ENCODE assay signal across 15 cellular contexts in the genomic region with DNA sequence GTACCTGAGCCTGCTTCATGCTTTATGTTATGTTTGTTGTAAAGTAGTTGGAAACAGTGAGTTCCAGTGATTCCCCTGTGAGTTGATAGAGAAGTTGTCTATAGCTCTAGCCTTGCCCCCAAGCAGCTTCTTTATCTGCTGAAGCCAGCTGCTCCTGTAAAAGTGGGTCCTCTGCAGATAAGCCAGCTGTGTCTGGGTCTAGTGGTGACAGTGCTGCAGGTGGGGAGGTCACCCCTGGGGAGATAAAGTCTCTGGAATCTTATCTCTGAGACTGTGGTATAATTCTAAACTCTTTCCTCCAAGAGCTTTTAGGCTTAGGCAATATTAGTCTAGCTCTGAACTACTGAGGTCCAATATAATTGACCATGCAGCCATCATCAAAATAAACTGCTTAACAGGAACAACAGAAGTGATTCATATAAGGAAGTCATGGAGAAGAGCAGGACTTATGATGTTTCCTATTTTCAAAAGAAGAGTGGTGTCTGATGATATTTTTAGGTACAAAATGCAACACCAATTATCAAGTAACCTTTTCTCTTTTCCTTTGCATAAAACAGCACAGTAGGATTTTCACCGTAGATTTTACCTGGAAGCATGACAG.
"Had no signal": no experiment of that assay in that cellular context is flagged by ENCODE, and none has a peak within 500 bp of the region (broad histone marks: within the 10 kb centered on the region; RNA-seq: fewer than 3 reads in every experiment).

No MANE protein-coding gene starts in this region.

- H3K4me1 Mint-ChIP-seq: neural crest cell had no signal

- H3K4me3 Mint-ChIP-seq: activated B cell treated with CpG ODN at 0.5 μM for 24 hours; activated CD4-positive, alpha-beta T cell treated with anti-CD3 and anti-CD28 coated beads, Interleukin-2, amount 10 ng/mL, durations not matched to agents 24 days and 14 days; activated CD8-positive, alpha-beta T cell treated with anti-CD3 and anti-CD28 coated beads, Interleukin-2, amount 10 ng/mL, durations not matched to agents 7 days and 5 days; activated naive CD8-positive, alpha-beta T cell treated with anti-CD3 and anti-CD28 coated beads, Interleukin-2, amount 10 ng/mL, durations not matched to agents 7 days and 5 days; neural crest cell had no signal

- DNase-seq: activated B cell treated with CpG ODN at 0.5 μM for 24 hours; activated CD4-positive, alpha-beta T cell treated with anti-CD3 and anti-CD28 coated beads, Interleukin-2, amount 10 ng/mL, durations not matched to agents 24 days and 14 days; activated CD8-positive, alpha-beta T cell treated with anti-CD3 and anti-CD28 coated beads, Interleukin-2, amount 10 ng/mL, durations not matched to agents 7 days and 5 days; activated naive CD4-positive, alpha-beta T cell; activated naive CD8-positive, alpha-beta T cell treated with anti-CD3 and anti-CD28 coated beads, Interleukin-2, amount 10 ng/mL, durations not matched to agents 7 days and 5 days; brain microvascular endothelial cell; cerebellar nuclear complex; effector memory CD4-positive, alpha-beta T cell; gastrocnemius medialis; heart left ventricle; right cardiac atrium; small intestine; stimulated activated CD4-positive, alpha-beta T cell treated with anti-CD3 and anti-CD28 coated beads, Interleukin-4, amount 100 ng/mL, for 24 hours; stimulated activated naive CD8-positive, alpha-beta T cell treated with anti-CD3 and anti-CD28 coated beads, Interleukin-15, Interleukin-2, amounts not matched to agents 100 U/mL and 50 U/mL, for 24 hours had no signal

- ATAC-seq: activated CD8-positive, alpha-beta T cell treated with anti-CD3 and anti-CD28 coated beads, Interleukin-2, amount 10 ng/mL, durations not matched to agents 7 days and 5 days; gastrocnemius medialis; heart left ventricle; right cardiac atrium; stimulated activated naive CD8-positive, alpha-beta T cell treated with anti-CD3 and anti-CD28 coated beads, Interleukin-15, Interleukin-2, amounts not matched to agents 100 U/mL and 50 U/mL, for 24 hours had no signal

- H3K27me3 Mint-ChIP-seq: activated B cell treated with CpG ODN at 0.5 μM for 24 hours; activated CD4-positive, alpha-beta T cell treated with anti-CD3 and anti-CD28 coated beads, Interleukin-2, amount 10 ng/mL, durations not matched to agents 24 days and 14 days; activated naive CD8-positive, alpha-beta T cell treated with anti-CD3 and anti-CD28 coated beads, Interleukin-2, amount 10 ng/mL, durations not matched to agents 7 days and 5 days had no signal

- H3K27ac Mint-ChIP-seq: activated B cell treated with CpG ODN at 0.5 μM for 24 hours; activated CD8-positive, alpha-beta T cell treated with anti-CD3 and anti-CD28 coated beads, Interleukin-2, amount 10 ng/mL, durations not matched to agents 7 days and 5 days; activated naive CD8-positive, alpha-beta T cell treated with anti-CD3 and anti-CD28 coated beads, Interleukin-2, amount 10 ng/mL, durations not matched to agents 7 days and 5 days had no signal

- H3K9me3 Mint-ChIP-seq: activated B cell treated with CpG ODN at 0.5 μM for 24 hours; activated naive CD8-positive, alpha-beta T cell treated with anti-CD3 and anti-CD28 coated beads, Interleukin-2, amount 10 ng/mL, durations not matched to agents 7 days and 5 days; neural crest cell had no signal
